17 cellular contexts compared by ENCODE assay signal in genomic region chr7:148620749-148621372, GRCh38. TPM values are rescaled to one million over a fixed set of nuclear protein-coding genes. Genes with fewer than 3 reads are reported as not detected.
DNase-seq lines count a peak whose midpoint lies in the region; ATAC-seq and TF ChIP-seq lines count a peak whose summit lies in the region.
"Had no signal": no experiment of that assay in that cellular context is flagged by ENCODE, and none has a peak within 500 bp of the region (broad histone marks: within the 10 kb centered on the region; RNA-seq: fewer than 3 reads in every experiment).

No MANE protein-coding gene starts in this region.

- POLR2A ChIA-PET in RWPE1 (lab: Yijun Ruan, JAX; ENCODE audit: low non-redundant PET) = no interaction called here

- CTCF ChIA-PET in RWPE1 (lab: Yijun Ruan, JAX) = no interaction called here

- H3K4me3 ChIP-seq in Peyer's patch (no peak overlapping the region), H7 (ENCODE audit: insufficient read depth, low read depth, low read length) (no peak overlapping the region)
- H3K4me3 ChIP-seq: cardiac muscle cell, SJCRH30, uterus had no signal

- no peaks in the 10 kb centered on the region for H3K9me3 ChIP-seq in Peyer's patch
- H3K9me3 ChIP-seq: SJCRH30, uterus had no signal

- peak; percentile 76 for DNase-seq in A172 (ENCODE audit: low spot score)
- DNase-seq in ELF-1 (ENCODE audit: low read depth, low spot score) = peak; percentile 25
- DNase-seq in RWPE1 (ENCODE audit: low spot score) = peak; percentile 10
- DNase-seq in glomerular visceral epithelial cell (ENCODE audit: extremely low spot score) = peak; percentile 37
- no peak for DNase-seq in Peyer's patch
- DNase-seq in H7 = no peak
- DNase-seq in kidney glomerular epithelial cell (lab: John Stamatoyannopoulos, UW) = no peak
- DNase-seq: activated naive CD4-positive, alpha-beta T cell treated with anti-CD3 and anti-CD28 coated beads, Interleukin-2, amount 10 ng/mL, durations not matched to agents 7 days and 5 days; naive B cell; NCI-H187 treated with DMSO at 0.1 percent for 48 hours; NCI-H526 treated with DMSO at 0.1 percent for 48 hours; SJCRH30; stimulated activated CD8-positive, alpha-beta memory T cell treated with anti-CD3 and anti-CD28 coated beads, Interleukin-4, amount 100 ng/mL, for 48 hours; uterus had no signal

- H3K36me3 ChIP-seq in Peyer's patch = no peaks in the 10 kb centered on the region
- no peaks in the 10 kb centered on the region for H3K36me3 ChIP-seq in H7 (replicated peaks; ENCODE audit: control insufficient read depth, insufficient read depth, low read length)
- H3K36me3 ChIP-seq: cardiac muscle cell, SJCRH30, uterus had no signal

- TF ChIP-seq CTCF in RWPE1 (conservative IDR thresholded peaks at IDR 0.05; ENCODE audit: low read depth) (no peak), Peyer's patch (IDR thresholded peaks at IDR 0.05) (no peak)

- H3K27ac ChIP-seq in RWPE1 (no peak overlapping the region), Peyer's patch (no peak overlapping the region)
- H3K27ac ChIP-seq: cardiac muscle cell, SJCRH30, uterus had no signal

- no peak for TF ChIP-seq POLR2A in Peyer's patch (IDR thresholded peaks at IDR 0.05)

- no peaks in the 10 kb centered on the region for H3K4me1 ChIP-seq in Peyer's patch
- H3K4me1 ChIP-seq: uterus had no signal

- H3K27me3 ChIP-seq in Peyer's patch (no peaks in the 10 kb centered on the region), H7 (ENCODE audit: control insufficient read depth, insufficient read depth, low read length) (no peaks in the 10 kb centered on the region)
- H3K27me3 ChIP-seq: cardiac muscle cell, SJCRH30, uterus had no signal

- no peak for ATAC-seq in HG02884 (IDR thresholded peaks at IDR 0.05; ENCODE audit: unreplicated experiment)

RNA-seq across cellular contexts. Expression of gene C7orf33, which starts 30.3 kb away (rescaled TPM):
- not detected in 2 replicates for total RNA-seq in A172 (2014; rRNA removed; shearing (Covaris generic))
- not detected for total RNA-seq in Peyer's patch
- total RNA-seq in H7 (2014; rRNA removed; shearing (Covaris generic)) = not detected in 2 replicates
- total RNA-seq: cardiac muscle cell, pulmonary artery endothelial cell, uterus had no signal

Comparison
In these comparisons a context has a peak if more than half of its experiments do, and no peak if none do; other contexts are left out.
1. DNase-seq: peak in A172 (single experiment), ELF-1 (single experiment), RWPE1 (single experiment) and glomerular visceral epithelial cell (single experiment); none in Peyer's patch (0 of 3), H7 (single experiment) and kidney glomerular epithelial cell (single experiment).